Comparison of ENCODE assay signal across 9 cellular contexts in the genomic region with DNA sequence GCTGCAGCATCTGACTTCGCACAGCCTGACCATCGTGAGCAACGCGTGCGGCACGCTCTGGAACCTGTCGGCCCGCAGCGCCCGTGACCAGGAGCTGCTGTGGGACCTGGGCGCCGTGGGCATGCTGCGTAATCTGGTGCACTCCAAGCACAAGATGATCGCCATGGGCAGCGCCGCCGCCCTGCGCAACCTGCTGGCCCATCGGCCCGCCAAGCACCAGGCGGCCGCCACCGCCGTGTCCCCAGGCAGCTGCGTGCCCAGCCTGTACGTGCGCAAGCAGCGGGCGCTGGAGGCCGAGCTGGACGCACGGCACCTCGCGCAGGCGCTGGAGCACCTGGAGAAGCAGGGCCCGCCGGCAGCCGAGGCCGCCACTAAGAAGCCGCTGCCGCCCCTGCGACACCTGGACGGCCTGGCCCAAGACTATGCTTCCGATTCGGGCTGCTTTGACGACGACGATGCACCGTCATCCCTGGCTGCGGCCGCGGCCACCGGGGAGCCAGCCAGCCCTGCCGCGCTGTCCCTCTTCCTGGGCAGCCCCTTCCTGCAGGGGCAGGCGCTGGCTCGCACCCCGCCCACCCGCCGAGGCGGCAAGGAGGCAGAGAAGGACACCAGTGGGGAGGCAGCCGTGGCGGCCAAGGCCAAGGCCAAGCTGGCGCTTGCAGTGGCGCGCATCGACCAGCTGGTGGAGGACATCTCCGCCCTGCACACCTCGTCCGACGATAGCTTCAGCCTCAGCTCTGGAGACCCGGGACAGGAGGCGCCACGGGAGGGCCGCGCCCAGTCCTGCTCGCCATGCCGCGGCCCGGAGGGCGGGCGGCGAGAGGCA. TPM values are rescaled to one million over a fixed set of nuclear protein-coding genes. Genes with fewer than 3 reads are reported as not detected.
DNase-seq lines count a peak whose midpoint lies in the region; ATAC-seq and TF ChIP-seq lines count a peak whose summit lies in the region.
"Had no signal": no experiment of that assay in that cellular context is flagged by ENCODE, and none has a peak within 500 bp of the region (broad histone marks: within the 10 kb centered on the region; RNA-seq: fewer than 3 reads in every experiment).

No MANE protein-coding gene starts in this region.

- BruUV-seq in HCT116 (replicated peaks; lab: Mats Ljungman, UMichigan), result no TSS peak

- H3K27ac Mint-ChIP-seq in mesothelial cell of epicardium, result no peak overlapping the region

- ATAC-seq in HCT116 (no peak), HG03196 (IDR thresholded peaks at IDR 0.05; ENCODE audit: unreplicated experiment) (no peak), HG03135 (IDR thresholded peaks at IDR 0.05; ENCODE audit: unreplicated experiment) (no peak)

- H3K27ac ChIP-seq in BLaER1, result no peak overlapping the region
- H3K27ac ChIP-seq in HCT116 (ENCODE audit: low read depth, low read length), result no peak overlapping the region; the same call in 1 of the 2 replicates
- H3K27ac ChIP-seq in colonic mucosa, result no peak overlapping the region

- H3K9ac ChIP-seq in BLaER1 (no peak overlapping the region), HCT116 (ENCODE audit: low read length) (no peak overlapping the region), colonic mucosa (ENCODE audit: low read depth in 2 of 2, low read length in 2 of 2) (no peak overlapping the region)

- H3K36me3 ChIP-seq in BLaER1 (peaks cover 30% of the 10 kb centered on the region; the same call in 1 of the 2 replicates), HCT116 (ENCODE audit: control insufficient read depth in 1 of 2, insufficient read depth in 2 of 2, low read length in 2 of 2) (no peaks in the 10 kb centered on the region; a peak in 1 of 4 replicates), colonic mucosa (no peaks in the 10 kb centered on the region)

- no peak overlapping the region for H2AFZ ChIP-seq in HCT116 (ENCODE audit: low read depth, low read length, poor library complexity, severe bottlenecking)

- H3K4me1 ChIP-seq in BLaER1, result peaks cover 34% of the 10 kb centered on the region
- H3K4me1 ChIP-seq in HCT116 (ENCODE audit: control insufficient read depth in 1 of 2, insufficient read depth in 2 of 2, low read length in 2 of 2), result peaks cover 4 to 19% of the 10 kb centered on the region in 2 experiments; a peak in 2 of 4 replicates
- H3K4me1 ChIP-seq in colonic mucosa, result peaks cover 24% of the 10 kb centered on the region

- H3K4me3 Mint-ChIP-seq in mesothelial cell of epicardium, result no peak overlapping the region

- TF ChIP-seq CTCF in HCT116 (IDR thresholded peaks at IDR 0.05 in 2 of 3, conservative IDR thresholded peaks at IDR 0.05 in 1 of 3; ENCODE audit: borderline replicate concordance in 1 of 3, insufficient read depth in 1 of 3, low read depth in 2 of 3, low read length in 2 of 3) (peak in 2 of 3 experiments; percentile 22 to 32; a peak in 4 of 6 replicates), colonic mucosa (IDR thresholded peaks at IDR 0.05) (peak; percentile 64), mesothelial cell of epicardium (IDR thresholded peaks at IDR 0.05; ENCODE audit: unreplicated experiment) (peak; percentile 63)

- H4K20me1 ChIP-seq in BLaER1 (peaks cover 91% of the 10 kb centered on the region), HCT116 (ENCODE audit: insufficient read depth) (no peaks in the 10 kb centered on the region)

- peaks cover 4% of the 10 kb centered on the region for H3K4me1 Mint-ChIP-seq in mesothelial cell of epicardium

- H3K36me3 Mint-ChIP-seq in mesothelial cell of epicardium, result no peaks in the 10 kb centered on the region

- no peak for DNase-seq in HCT116 (ENCODE audit: low read depth, low spot score)
- peak; percentile 63 for DNase-seq in colonic mucosa
- peak in 1 of 2 experiments; percentile 69 for DNase-seq in mesothelial cell of epicardium (ENCODE audit: low spot score in 2 of 2, unreplicated experiment in 2 of 2)
- no peak for DNase-seq in SW480 (ENCODE audit: low spot score)
- no peak for DNase-seq in DMS114 treated with DMSO at 0.1 percent for 48 hours (lab: John Stamatoyannopoulos, UW; ENCODE audit: unreplicated experiment)
- DNase-seq: activated gamma-delta T cell treated with Interleukin-2 at 50 U/mL for 16 hours had no signal

- intact Hi-C loops in HCT116 (cut with micrococcal nuclease), result no loop called here
- intact Hi-C loops in colonic mucosa (cut with DNase I), result no loop called here

- no peak overlapping the region for H3K4me3 ChIP-seq in BLaER1
- H3K4me3 ChIP-seq in HCT116 (replicated peaks in 1 of 2; ENCODE audit: low read depth in 1 of 2, low read length in 2 of 2), result no peak overlapping the region
- H3K4me3 ChIP-seq in colonic mucosa, result no peak overlapping the region

- no peak for TF ChIP-seq POLR2A in HCT116 (IDR thresholded peaks at IDR 0.05; ENCODE audit: borderline replicate concordance, extremely low read depth, insufficient read depth, insufficient read length)

- H3K9me3 Mint-ChIP-seq in mesothelial cell of epicardium, result no peaks in the 10 kb centered on the region

- H3K79me2 ChIP-seq in HCT116 (ENCODE audit: insufficient read depth, low read length), result peaks cover 11% of the 10 kb centered on the region; the same call in 1 of the 2 replicates

- CTCF ChIA-PET in HCT116 (lab: Charles Lee), result interaction anchor here (2.2 kb wide), 1 partner anchor 10 kb away, joined by 9 read pairs; no protein-coding TSS in a partner anchor

- H3K9me2 ChIP-seq in HCT116 (ENCODE audit: insufficient read depth), result no peaks in the 10 kb centered on the region

- RAD21 ChIA-PET in HCT116 (lab: Charles Lee; ENCODE audit: low non-redundant PET in 1 of 2, low total read pairs in 2 of 2, uncharacterized antibody in 2 of 2, unreplicated experiment in 2 of 2), result interaction anchor here in 1 of 2 experiments (0.7 kb wide), 1 partner anchor 197 kb away, joined by 3 read pairs; no protein-coding TSS in a partner anchor

- H3K4me2 ChIP-seq in BLaER1 (0 out of 2 replicates have a peak overlapping the region, but pooled peaks have one; percentile 2), HCT116 (ENCODE audit: low read length) (no peak overlapping the region)

- no peak for TF ChIP-seq RAD21 in HCT116 (IDR thresholded peaks at IDR 0.05; ENCODE audit: low read depth)

- H3K9me3 ChIP-seq in BLaER1, result no peaks in the 10 kb centered on the region
- H3K9me3 ChIP-seq in HCT116 (ENCODE audit: control insufficient read depth in 1 of 2, insufficient read depth in 1 of 2, low read depth in 1 of 2, low read length in 2 of 2), result no peaks in the 10 kb centered on the region
- H3K9me3 ChIP-seq in colonic mucosa, result no peaks in the 10 kb centered on the region

- POLR2A ChIA-PET in HCT116 (lab: Charles Lee), result interaction anchor here (2.1 kb wide), 1 partner anchor 10 kb away, joined by 6 read pairs; no protein-coding TSS in a partner anchor

- H3K27me3 ChIP-seq in BLaER1, result peaks cover 61% of the 10 kb centered on the region
- no peaks in the 10 kb centered on the region for H3K27me3 ChIP-seq in HCT116 (ENCODE audit: insufficient read depth, low read length)
- H3K27me3 ChIP-seq in colonic mucosa, result peaks cover 52% of the 10 kb centered on the region

- peaks cover 36% of the 10 kb centered on the region for H3K27me3 Mint-ChIP-seq in mesothelial cell of epicardium (ENCODE audit: low read depth)

TF ChIP-seq in HCT116, 20 proteins besides CTCF, POLR2A, EP300 and RAD21 (continues in another document):
- TF ChIP-seq EZH2 (IDR thresholded peaks at IDR 0.05) (no peak), SIN3A (IDR thresholded peaks at IDR 0.05; ENCODE audit: low read depth) (no peak), SRF (IDR thresholded peaks at IDR 0.05; ENCODE audit: low read depth) (no peak)
- TF ChIP-seq, protein P1, sequence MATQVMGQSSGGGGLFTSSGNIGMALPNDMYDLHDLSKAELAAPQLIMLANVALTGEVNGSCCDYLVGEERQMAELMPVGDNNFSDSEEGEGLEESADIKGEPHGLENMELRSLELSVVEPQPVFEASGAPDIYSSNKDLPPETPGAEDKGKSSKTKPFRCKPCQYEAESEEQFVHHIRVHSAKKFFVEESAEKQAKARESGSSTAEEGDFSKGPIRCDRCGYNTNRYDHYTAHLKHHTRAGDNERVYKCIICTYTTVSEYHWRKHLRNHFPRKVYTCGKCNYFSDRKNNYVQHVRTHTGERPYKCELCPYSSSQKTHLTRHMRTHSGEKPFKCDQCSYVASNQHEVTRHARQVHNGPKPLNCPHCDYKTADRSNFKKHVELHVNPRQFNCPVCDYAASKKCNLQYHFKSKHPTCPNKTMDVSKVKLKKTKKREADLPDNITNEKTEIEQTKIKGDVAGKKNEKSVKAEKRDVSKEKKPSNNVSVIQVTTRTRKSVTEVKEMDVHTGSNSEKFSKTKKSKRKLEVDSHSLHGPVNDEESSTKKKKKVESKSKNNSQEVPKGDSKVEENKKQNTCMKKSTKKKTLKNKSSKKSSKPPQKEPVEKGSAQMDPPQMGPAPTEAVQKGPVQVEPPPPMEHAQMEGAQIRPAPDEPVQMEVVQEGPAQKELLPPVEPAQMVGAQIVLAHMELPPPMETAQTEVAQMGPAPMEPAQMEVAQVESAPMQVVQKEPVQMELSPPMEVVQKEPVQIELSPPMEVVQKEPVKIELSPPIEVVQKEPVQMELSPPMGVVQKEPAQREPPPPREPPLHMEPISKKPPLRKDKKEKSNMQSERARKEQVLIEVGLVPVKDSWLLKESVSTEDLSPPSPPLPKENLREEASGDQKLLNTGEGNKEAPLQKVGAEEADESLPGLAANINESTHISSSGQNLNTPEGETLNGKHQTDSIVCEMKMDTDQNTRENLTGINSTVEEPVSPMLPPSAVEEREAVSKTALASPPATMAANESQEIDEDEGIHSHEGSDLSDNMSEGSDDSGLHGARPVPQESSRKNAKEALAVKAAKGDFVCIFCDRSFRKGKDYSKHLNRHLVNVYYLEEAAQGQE (IDR thresholded peaks at IDR 0.05; ENCODE audit: low read depth), result no peak
- TF ChIP-seq, protein P2, sequence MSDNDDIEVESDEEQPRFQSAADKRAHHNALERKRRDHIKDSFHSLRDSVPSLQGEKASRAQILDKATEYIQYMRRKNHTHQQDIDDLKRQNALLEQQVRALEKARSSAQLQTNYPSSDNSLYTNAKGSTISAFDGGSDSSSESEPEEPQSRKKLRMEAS (IDR thresholded peaks at IDR 0.05), result no peak

RNA-seq across cellular contexts. Expression of a gene that starts 13.6 kb away (rescaled TPM):
- total RNA-seq in HCT116 (2021; ENCODE audit: unreplicated experiment) (48.8 TPM), colonic mucosa (10 to 100 TPM; 27.3 to 46.9 TPM), mesothelial cell of epicardium (29.4 to 34.2 TPM (median 30.0 TPM) in 3 replicates)
- polyA plus RNA-seq in HCT116 (2012), result 25.7 and 32.1 TPM in 2 replicates

RNA-seq across cellular contexts. Expression of a gene that starts 15.5 kb away (rescaled TPM):
- total RNA-seq in HCT116 (2021; ENCODE audit: unreplicated experiment) (1.6 TPM), colonic mucosa (under 1 TPM; 0.05 to 0.42 TPM), mesothelial cell of epicardium (2.3 to 2.8 TPM (median 2.4 TPM) in 3 replicates)
- 0.62 and 0.66 TPM in 2 replicates for polyA plus RNA-seq in HCT116 (2012)

RNA-seq across cellular contexts. Expression of a gene that starts 24.7 kb away (rescaled TPM):
- total RNA-seq in HCT116 (2021; ENCODE audit: unreplicated experiment) (11.1 TPM), colonic mucosa (1 to 10 TPM; 4.1 to 5.8 TPM), mesothelial cell of epicardium (20.9 to 24.0 TPM (median 22.6 TPM) in 3 replicates)
- 8.2 and 9.8 TPM in 2 replicates for polyA plus RNA-seq in HCT116 (2012)

RNA-seq across cellular contexts. Expression of a gene that starts 25.6 kb away (rescaled TPM):
- 53.9 TPM for total RNA-seq in HCT116 (2021; ENCODE audit: unreplicated experiment)
- polyA plus RNA-seq in HCT116 (2012), result 63.6 and 65.9 TPM in 2 replicates
- 1 to 10 TPM; 5.0 to 6.4 TPM for total RNA-seq in colonic mucosa
- total RNA-seq in mesothelial cell of epicardium, result 3.6 to 3.9 TPM (median 3.8 TPM) in 3 replicates

RNA-seq across cellular contexts. Expression of a gene that starts 27.2 kb away (rescaled TPM):
- 1,862 TPM for total RNA-seq in HCT116 (2021; ENCODE audit: unreplicated experiment)
- 2,807 and 2,860 TPM in 2 replicates for polyA plus RNA-seq in HCT116 (2012)
- total RNA-seq in colonic mucosa, result 1,000 to 10,000 TPM; 1,055 to 1,445 TPM
- total RNA-seq in mesothelial cell of epicardium, result 1,014 to 1,040 TPM (median 1,034 TPM) in 3 replicates
